Comparison of ENCODE assay signal across 16 cellular contexts in the genomic region with DNA sequence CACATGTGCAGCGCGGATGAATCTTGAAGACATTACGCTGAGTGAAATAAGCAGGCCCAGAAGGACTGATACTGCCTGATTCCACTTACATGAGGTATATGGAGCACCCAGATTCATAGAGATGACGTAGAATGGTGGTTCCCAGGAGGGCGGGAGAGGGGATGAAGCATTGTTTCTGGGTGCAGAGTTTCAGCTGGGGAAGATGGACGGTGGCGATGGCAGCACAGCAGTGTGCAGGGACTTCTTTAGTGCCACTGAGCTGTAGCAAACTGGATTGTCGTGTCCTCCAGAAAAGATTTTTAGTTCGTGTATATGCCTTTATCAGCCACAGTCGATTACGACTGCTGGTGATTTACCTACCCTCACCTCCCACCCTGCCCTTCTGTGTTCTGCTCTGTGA. TPM values are rescaled to one million over a fixed set of nuclear protein-coding genes. Genes with fewer than 3 reads are reported as not detected.
DNase-seq lines count a peak whose midpoint lies in the region; ATAC-seq, FAIRE-seq and TF ChIP-seq lines count a peak whose summit lies in the region.
"Had no signal": no experiment of that assay in that cellular context is flagged by ENCODE, and none has a peak within 500 bp of the region (broad histone marks: within the 10 kb centered on the region; RNA-seq: fewer than 3 reads in every experiment).

No MANE protein-coding gene starts in this region.

- H2BK20ac ChIP-seq in H9 (ENCODE audit: low read depth, low read length, poor library complexity, severe bottlenecking): no peak overlapping the region

- no peak overlapping the region for H2BK120ac ChIP-seq in H9 (ENCODE audit: low read depth, low read length, poor library complexity, severe bottlenecking)

- no peak overlapping the region for H3K23ac ChIP-seq in H9 (ENCODE audit: insufficient read length, low read depth, low read length)

- H3K79me2 ChIP-seq in H9 (ENCODE audit: insufficient read depth, low read length) (no peaks in the 10 kb centered on the region), endothelial cell of umbilical vein (ENCODE audit: control insufficient read depth, insufficient read depth, low read length) (peaks cover 4% of the 10 kb centered on the region)

- H3K9me1 ChIP-seq in endothelial cell of umbilical vein (replicated peaks; ENCODE audit: control insufficient read depth, extremely low read depth, insufficient read depth, low read length): no peaks in the 10 kb centered on the region

- no peak overlapping the region for H3K14ac ChIP-seq in H9 (ENCODE audit: insufficient read depth, low read length)

- no peak overlapping the region for H2AFZ ChIP-seq in H9 (ENCODE audit: low read length)
- H2AFZ ChIP-seq in endothelial cell of umbilical vein (ENCODE audit: low read depth, low read length): no peak overlapping the region
- H2AFZ ChIP-seq: GM23248 had no signal

- H3K9me3 ChIP-seq in H9 (ENCODE audit: control insufficient read depth, low read depth, low read length) (no peaks in the 10 kb centered on the region), endothelial cell of umbilical vein (replicated peaks; ENCODE audit: control insufficient read depth, insufficient read depth, low read length) (no peaks in the 10 kb centered on the region)
- H3K9me3 ChIP-seq: A549, BE2C, HAP-1 had no signal

- no peak overlapping the region for H3K4me3 Mint-ChIP-seq in H9
- H3K4me3 Mint-ChIP-seq in activated naive CD8-positive, alpha-beta T cell treated with anti-CD3 and anti-CD28 coated beads, Interleukin-2, amount 50 U/mL, for 24 hours: no peak overlapping the region
- H3K4me3 Mint-ChIP-seq in naive thymus-derived CD8-positive, alpha-beta T cell: no peak overlapping the region

- no TSS peak for BruUV-seq in endothelial cell of umbilical vein (replicated peaks; lab: Mats Ljungman, UMichigan)

- H3K4me1 ChIP-seq in H9 (ENCODE audit: insufficient read depth, low read length) (0 out of 2 replicates have a peak, but pooled peaks cover 2% of the 10 kb centered on the region), endothelial cell of umbilical vein (ENCODE audit: control insufficient read depth, extremely low read depth, insufficient read depth, low read length) (peaks cover 8% of the 10 kb centered on the region)
- H3K4me1 ChIP-seq: A549, BE2C, HAP-1 had no signal

- H3K4me3 ChIP-seq in endothelial cell of umbilical vein (replicated peaks in 1 of 3; ENCODE audit: insufficient read depth in 1 of 3, low read depth in 1 of 3, low read length in 3 of 3): no peak overlapping the region
- H3K4me3 ChIP-seq: A549, GM23248, HAP-1 had no signal

- no CpG with 5 or more reads among the region's 11 CpGs for WGBS in H9 (ENCODE audit: extremely low coverage, insufficient read length, low lambda C conversion rate)

- H4K91ac ChIP-seq in H9 (ENCODE audit: insufficient read length, low read depth, low read length): no peak overlapping the region

- no peaks in the 10 kb centered on the region; a peak in 1 of 5 replicates for H3K9me3 Mint-ChIP-seq in H9
- no peaks in the 10 kb centered on the region for H3K9me3 Mint-ChIP-seq in activated naive CD8-positive, alpha-beta T cell treated with anti-CD3 and anti-CD28 coated beads, Interleukin-2, amount 50 U/mL, for 24 hours
- no peaks in the 10 kb centered on the region for H3K9me3 Mint-ChIP-seq in naive thymus-derived CD8-positive, alpha-beta T cell

- peaks cover 15% of the 10 kb centered on the region in 2 experiments for H3K36me3 ChIP-seq in endothelial cell of umbilical vein (ENCODE audit: control insufficient read depth in 2 of 2, extremely low read depth in 1 of 2, insufficient read depth in 2 of 2, low read length in 2 of 2)
- H3K36me3 ChIP-seq: BE2C had no signal

- no peak overlapping the region for H2BK5ac ChIP-seq in H9 (ENCODE audit: insufficient read length, low read length)

- peak; percentile 26 for FAIRE-seq in endothelial cell of umbilical vein (lab: Jason Lieb, UNC)
- FAIRE-seq: A549, D721Med had no signal

- H3K18ac ChIP-seq in H9 (ENCODE audit: insufficient read length, low read depth, low read length): no peak overlapping the region

- no peaks in the 10 kb centered on the region for H4K20me1 ChIP-seq in H9 (ENCODE audit: control insufficient read depth, insufficient read depth, insufficient read length)
- no peaks in the 10 kb centered on the region for H4K20me1 ChIP-seq in endothelial cell of umbilical vein (replicated peaks; ENCODE audit: control insufficient read depth, extremely low read depth, insufficient read depth, low read length)

- no peak overlapping the region for H3T11ph ChIP-seq in H9 (ENCODE audit: low read length)

- peak overlapping the region in 2 of 3 experiments; percentile 36 to 55; a peak in 2 of 7 replicates for H3K27ac Mint-ChIP-seq in H9
- H3K27ac Mint-ChIP-seq in activated naive CD8-positive, alpha-beta T cell treated with anti-CD3 and anti-CD28 coated beads, Interleukin-2, amount 50 U/mL, for 24 hours: peak overlapping the region; percentile 6
- no peak overlapping the region for H3K27ac Mint-ChIP-seq in naive thymus-derived CD8-positive, alpha-beta T cell
- H3K27ac Mint-ChIP-seq: CD4-positive, alpha-beta memory T cell had no signal

- H3K9ac ChIP-seq in H9 (ENCODE audit: extremely low read depth, insufficient read length, low read length): no peak overlapping the region
- H3K9ac ChIP-seq in endothelial cell of umbilical vein (replicated peaks; ENCODE audit: extremely low read depth, insufficient read depth, low read length): no peak overlapping the region
- H3K9ac ChIP-seq: GM23248 had no signal

- no peak overlapping the region for H3K56ac ChIP-seq in H9 (ENCODE audit: insufficient read length, low read depth, low read length)

- peaks cover 47 to 68% (median 66%) of the 10 kb centered on the region in 3 experiments for H3K36me3 Mint-ChIP-seq in H9 (ENCODE audit: insufficient read depth in 1 of 3, low read depth in 3 of 3)
- H3K36me3 Mint-ChIP-seq in activated naive CD8-positive, alpha-beta T cell treated with anti-CD3 and anti-CD28 coated beads, Interleukin-2, amount 50 U/mL, for 24 hours (ENCODE audit: low read depth): peaks cover 52% of the 10 kb centered on the region
- H3K36me3 Mint-ChIP-seq in naive thymus-derived CD8-positive, alpha-beta T cell: peaks cover 14 to 65% (median 31%) of the 10 kb centered on the region in 3 donors

- no peak for TF ChIP-seq POLR2A in endothelial cell of umbilical vein (IDR thresholded peaks at IDR 0.05; ENCODE audit: low read depth, low read length)

- dilution Hi-C loops in endothelial cell of umbilical vein (cut with MboI; ENCODE audit: extremely low pct_ligation_motif_present, low sequenced_read_pairs): loop anchor here (25.0 kb wide), 1 partner anchor 348 kb away; no protein-coding TSS in a partner anchor

- DNase-seq in H9: no peak
- DNase-seq in activated naive CD8-positive, alpha-beta T cell treated with anti-CD3 and anti-CD28 coated beads, Interleukin-2, amount 50 U/mL, for 24 hours: no peak
- no peak for DNase-seq in endothelial cell of umbilical vein (ENCODE audit: low read depth, low spot score)
- no peak for DNase-seq in D341Med (ENCODE audit: low spot score)
- no peak for DNase-seq in naive thymus-derived CD8-positive, alpha-beta T cell
- no peak for DNase-seq in stimulated activated CD4-positive, alpha-beta T cell treated with anti-CD3 and anti-CD28 coated beads, Interleukin-15, amount 100 ng/mL, for 24 hours
- DNase-seq: BE2C; CD4-positive, alpha-beta memory T cell; DMS153; DMS79 treated with DMSO at 0.1 percent for 48 hours; EL; GM23248 had no signal

- intact Hi-C loops in endothelial cell of umbilical vein (cut with micrococcal nuclease): no loop called here

- CTCF ChIA-PET in endothelial cell of umbilical vein (lab: Charles Lee): no interaction called here

- H3K4me2 ChIP-seq in H9 (ENCODE audit: insufficient read depth, insufficient read length, low read length) (no peak overlapping the region), endothelial cell of umbilical vein (ENCODE audit: insufficient read depth, low read length) (no peak overlapping the region)
- H3K4me2 ChIP-seq: A549 had no signal

- H3K27me3 Mint-ChIP-seq in H9 (ENCODE audit: low read depth): no peaks in the 10 kb centered on the region
- no peaks in the 10 kb centered on the region for H3K27me3 Mint-ChIP-seq in activated naive CD8-positive, alpha-beta T cell treated with anti-CD3 and anti-CD28 coated beads, Interleukin-2, amount 50 U/mL, for 24 hours
- H3K27me3 Mint-ChIP-seq in naive thymus-derived CD8-positive, alpha-beta T cell: no peaks in the 10 kb centered on the region
- H3K27me3 Mint-ChIP-seq: CD4-positive, alpha-beta memory T cell had no signal

- no peak for ATAC-seq in activated naive CD8-positive, alpha-beta T cell treated with anti-CD3 and anti-CD28 coated beads, Interleukin-2, amount 50 U/mL, for 24 hours
- no peak for ATAC-seq in naive thymus-derived CD8-positive, alpha-beta T cell
- ATAC-seq: A549 had no signal

- H2AK5ac ChIP-seq in H9 (ENCODE audit: insufficient read length, low read length): no peak overlapping the region

- H3K4ac ChIP-seq in H9 (ENCODE audit: low read depth, low read length): no peak overlapping the region

- H3K27me3 ChIP-seq in H9 (ENCODE audit: insufficient read depth, low read length) (no peaks in the 10 kb centered on the region), endothelial cell of umbilical vein (ENCODE audit: control insufficient read depth in 2 of 2, insufficient read depth in 2 of 2, low read length in 2 of 2) (no peaks in the 10 kb centered on the region)
- H3K27me3 ChIP-seq: BE2C had no signal

- no peak overlapping the region for H2BK15ac ChIP-seq in H9 (ENCODE audit: low read depth, low read length)

- POLR2A ChIA-PET in endothelial cell of umbilical vein (lab: Charles Lee): no interaction called here
- POLR2A ChIA-PET in naive thymus-derived CD8-positive, alpha-beta T cell (lab: Charles Lee): no interaction called here

- peaks cover 5 to 9% of the 10 kb centered on the region in 2 experiments; a peak in 3 of 4 replicates for H3K4me1 Mint-ChIP-seq in H9
- peaks cover 12% of the 10 kb centered on the region for H3K4me1 Mint-ChIP-seq in activated naive CD8-positive, alpha-beta T cell treated with anti-CD3 and anti-CD28 coated beads, Interleukin-2, amount 50 U/mL, for 24 hours
- peaks cover 0 to 2% (median 0%) of the 10 kb centered on the region in 4 donors for H3K4me1 Mint-ChIP-seq in naive thymus-derived CD8-positive, alpha-beta T cell
- H3K4me1 Mint-ChIP-seq: CD4-positive, alpha-beta memory T cell had no signal

- H3K79me1 ChIP-seq in H9 (ENCODE audit: insufficient read depth, low read depth, low read length, poor library complexity, severe bottlenecking): no peaks in the 10 kb centered on the region

- no peak overlapping the region for H4K5ac ChIP-seq in H9 (ENCODE audit: insufficient read length, low read depth, low read length)

- no peak overlapping the region for H4K8ac ChIP-seq in H9 (replicated peaks; ENCODE audit: insufficient read length, low read depth, low read length)

- TF ChIP-seq CTCF in H9 (conservative IDR thresholded peaks at IDR 0.05) (no peak), endothelial cell of umbilical vein (IDR thresholded peaks at IDR 0.05; ENCODE audit: extremely low read depth in 1 of 2, insufficient read depth in 1 of 2, low read depth in 1 of 2, low read length in 2 of 2) (no peak)

- H2BK12ac ChIP-seq in H9 (ENCODE audit: insufficient read length, low read depth, low read length): no peak overlapping the region

- H3K27ac ChIP-seq in H9 (ENCODE audit: insufficient read length, low read depth, low read length): no peak overlapping the region
- H3K27ac ChIP-seq in endothelial cell of umbilical vein (ENCODE audit: insufficient read depth, low read depth, low read length): no peak overlapping the region
- H3K27ac ChIP-seq: A549, C4-2B, GM23248 had no signal

- no peaks in the 10 kb centered on the region for H3K23me2 ChIP-seq in H9 (ENCODE audit: insufficient read length, low read depth, low read length, poor library complexity, severe bottlenecking)

RNA-seq across cellular contexts. Expression of gene RAB12, which starts 30.5 kb away (rescaled TPM):
- 49.4 and 51.3 TPM in 2 replicates for total RNA-seq in H9 (2021)
- total RNA-seq in endothelial cell of umbilical vein: 42.0 and 45.4 TPM in 2 replicates
- 9.2 and 11.5 TPM in 2 replicates for polyA plus RNA-seq in endothelial cell of umbilical vein
- polyA plus RNA-seq in endothelial cell of umbilical vein (2011; cell fraction: cytosol; rRNA removed): 18.3 and 18.5 TPM in 2 replicates
- 34.7 and 44.0 TPM in 2 replicates for polyA plus RNA-seq in endothelial cell of umbilical vein (2011; cell fraction: nucleus; rRNA removed)
- 32.3 and 39.5 TPM in 2 replicates for polyA plus RNA-seq in endothelial cell of umbilical vein (2012)
- 16.5 and 23.1 TPM in 2 replicates for polyA minus RNA-seq in endothelial cell of umbilical vein
- 12.3 TPM for polyA minus RNA-seq in endothelial cell of umbilical vein (2011; cell fraction: cytosol; rRNA and poly(A)+ RNA removed)
- 20.9 and 25.3 TPM in 2 replicates for polyA minus RNA-seq in endothelial cell of umbilical vein (2011; cell fraction: nucleus; rRNA and poly(A)+ RNA removed)
- 10 to 100 TPM; 23.3 to 23.7 TPM for total RNA-seq in naive thymus-derived CD8-positive, alpha-beta T cell
- polyA plus RNA-seq in naive thymus-derived CD8-positive, alpha-beta T cell: under 1 TPM; 0.24 to 0.33 (median 0.26) TPM

Comparison
In these comparisons a context has a peak if more than half of its experiments do, and no peak if none do; other contexts are left out.
1. H3K27ac Mint-ChIP-seq: peak in H9 (2 of 3) and activated naive CD8-positive, alpha-beta T cell treated with anti-CD3 and anti-CD28 coated beads, Interleukin-2, amount 50 U/mL, for 24 hours (single experiment); none in naive thymus-derived CD8-positive, alpha-beta T cell (0 of 10).